ENCODE assay signal across 21 cellular contexts in genomic region chr6:39835856-39836442, GRCh38. TPM values are rescaled to one million over a fixed set of nuclear protein-coding genes. Genes with fewer than 3 reads are reported as not detected.
DNase-seq lines count a peak whose midpoint lies in the region; ATAC-seq and TF ChIP-seq lines count a peak whose summit lies in the region.
"Had no signal": no experiment of that assay in that cellular context is flagged by ENCODE, and none has a peak within 500 bp of the region (broad histone marks: within the 10 kb centered on the region; RNA-seq: fewer than 3 reads in every experiment).

No MANE protein-coding gene starts in this region.

- no peaks in the 10 kb centered on the region for H3K4me1 Mint-ChIP-seq in T-cell
- H3K4me1 Mint-ChIP-seq: immature natural killer cell had no signal

- H3K27me3 ChIP-seq in sigmoid colon (no peaks in the 10 kb centered on the region), WERI-Rb-1 (ENCODE audit: insufficient read depth, low read depth, severe bottlenecking) (no peaks in the 10 kb centered on the region), upper lobe of right lung (no peaks in the 10 kb centered on the region)
- H3K27me3 ChIP-seq: right lobe of liver had no signal

- H3K9me3 ChIP-seq in sigmoid colon (no peaks in the 10 kb centered on the region), WERI-Rb-1 (ENCODE audit: severe bottlenecking) (no peaks in the 10 kb centered on the region), upper lobe of right lung (no peaks in the 10 kb centered on the region)
- H3K9me3 ChIP-seq: Caco-2, neutrophil, right lobe of liver had no signal

- TF ChIP-seq POLR2A in sigmoid colon (IDR thresholded peaks at IDR 0.05), result no peak

- H3K4me3 Mint-ChIP-seq in T-cell, result no peak overlapping the region
- H3K4me3 Mint-ChIP-seq: immature natural killer cell had no signal

- intact Hi-C loops in left ventricle myocardium superior (cut with micrococcal nuclease), result no loop called here
- intact Hi-C loops in sigmoid colon (cut with DNase I), result no loop called here
- intact Hi-C loops in upper lobe of right lung (cut with DNase I), result no loop called here

- no peak overlapping the region for H3K4me3 ChIP-seq in astrocyte of the spinal cord (ENCODE audit: low read depth, low read length)
- no peak overlapping the region for H3K4me3 ChIP-seq in sigmoid colon
- H3K4me3 ChIP-seq in WERI-Rb-1 (ENCODE audit: low read depth, low read length), result no peak overlapping the region
- H3K4me3 ChIP-seq in upper lobe of right lung, result no peak overlapping the region
- H3K4me3 ChIP-seq: right lobe of liver had no signal

- peak overlapping the region in 3 of 4 donors; percentile 10 to 77 (median 58) for H3K27ac ChIP-seq in sigmoid colon
- no peak overlapping the region for H3K27ac ChIP-seq in WERI-Rb-1
- no peak overlapping the region for H3K27ac ChIP-seq in upper lobe of right lung
- H3K27ac ChIP-seq: neutrophil, right lobe of liver had no signal

- H3K4me1 ChIP-seq in sigmoid colon (peaks cover 0 to 67% (median 42%) of the 10 kb centered on the region in 4 donors), upper lobe of right lung (peaks cover 9% of the 10 kb centered on the region)
- H3K4me1 ChIP-seq: Caco-2, right lobe of liver had no signal

- ATAC-seq in left ventricle myocardium superior, result peak; percentile 40
- ATAC-seq in T-cell (replicated peaks in 1 of 4), result no peak
- ATAC-seq in upper lobe of right lung, result no peak

- H3K27ac Mint-ChIP-seq in T-cell, result no peak overlapping the region
- H3K27ac Mint-ChIP-seq: immature natural killer cell had no signal

- peak; percentile 95 for DNase-seq in EH (ENCODE audit: low read depth)
- DNase-seq in astrocyte of the spinal cord (ENCODE audit: low read depth, low spot score), result peak; percentile 8
- DNase-seq in left ventricle myocardium superior, result no peak
- no peak for DNase-seq in sigmoid colon
- DNase-seq in GM20000 (ENCODE audit: low spot score), result no peak
- no peak for DNase-seq in WERI-Rb-1
- DNase-seq in T-cell, result no peak
- DNase-seq in upper lobe of right lung, result no peak
- DNase-seq: activated CD4-positive, CD25-positive, alpha-beta regulatory T cell; activated effector memory CD4-positive, alpha-beta T cell treated with anti-CD3 and anti-CD28 coated beads, Interleukin-2, amount 50 U/mL, for 16 hours; amygdala; Caco-2; GDM1; immature natural killer cell; NCI-H1930; NCI-H510A; right lobe of liver; SIG-M5; stimulated activated CD4-positive, alpha-beta T cell treated with anti-CD3 and anti-CD28 coated beads, Interleukin-4, amount 100 ng/mL, for 1 hour; T-helper 2 cell had no signal

- TF ChIP-seq CTCF in astrocyte of the spinal cord (IDR thresholded peaks at IDR 0.05; ENCODE audit: low read depth, low read length) (no peak), sigmoid colon (IDR thresholded peaks at IDR 0.05) (no peak), GM20000 (IDR thresholded peaks at IDR 0.05; ENCODE audit: extremely low read depth, missing control alignments) (no peak), WERI-Rb-1 (IDR thresholded peaks at IDR 0.05; ENCODE audit: low read depth, low read length) (no peak), upper lobe of right lung (IDR thresholded peaks at IDR 0.05) (no peak)

- H3K36me3 Mint-ChIP-seq in T-cell, result no peaks in the 10 kb centered on the region
- H3K36me3 Mint-ChIP-seq: immature natural killer cell had no signal

- WGBS in sigmoid colon, 2 donors, result 63 to 80% methylated on average over 4 of the region's 4 CpGs

- no peaks in the 10 kb centered on the region for H3K9me3 Mint-ChIP-seq in T-cell
- H3K9me3 Mint-ChIP-seq: immature natural killer cell had no signal

- CTCF ChIA-PET in T-cell (lab: Charles Lee), result no interaction called here

- H3K27me3 Mint-ChIP-seq in T-cell, result peaks cover 28% of the 10 kb centered on the region in 2 donors

- TF ChIP-seq EP300 in sigmoid colon (IDR thresholded peaks at IDR 0.05), result no peak

- in situ Hi-C loops in astrocyte of the spinal cord (cut with HindIII; ENCODE audit: low sequenced_read_pairs), result no loop called here

- H3K36me3 ChIP-seq in sigmoid colon (no peaks in the 10 kb centered on the region), WERI-Rb-1 (no peaks in the 10 kb centered on the region), upper lobe of right lung (no peaks in the 10 kb centered on the region)
- H3K36me3 ChIP-seq: neutrophil, right lobe of liver had no signal

- POLR2A ChIA-PET in T-cell (lab: Charles Lee), result no interaction called here

RNA-seq across cellular contexts. Expression of gene DAAM2, which starts 43.8 kb away (rescaled TPM):
- total RNA-seq in left ventricle myocardium superior (16.1 TPM), sigmoid colon (10 to 100 TPM; 23.2 to 53.2 (median 35.4) TPM), T-cell (under 1 TPM in 2 of 5 donors, not detected in 3; 0.03 to 0.07 TPM), upper lobe of right lung (34.6 TPM)
- 1 to 10 TPM; 4.2 to 8.5 (median 8.3) TPM for polyA plus RNA-seq in sigmoid colon
- total RNA-seq: Caco-2 had no signal
- polyA plus RNA-seq: immature natural killer cell had no signal

Comparison
In these comparisons a context has a peak if more than half of its experiments do, and no peak if none do; other contexts are left out.
1. DNase-seq: peak in EH (single experiment) and astrocyte of the spinal cord (single experiment); none in left ventricle myocardium superior (single experiment), sigmoid colon (single experiment), GM20000 (single experiment), WERI-Rb-1 (single experiment), T-cell (0 of 34) and upper lobe of right lung (single experiment).
2. H3K27ac ChIP-seq: peak in sigmoid colon (3 of 4); none in WERI-Rb-1 (single experiment) and upper lobe of right lung (single experiment).
3. RNA of gene DAAM2, which starts 43.8 kb away (total RNA-seq): 23.2 to 53.2 TPM in sigmoid colon, 34.6 TPM in upper lobe of right lung (single experiment) and 16.1 TPM in left ventricle myocardium superior (single experiment); 0.03 to 0.07 TPM in T-cell; every median in the first group is over 10 times any median in the second.